In genomic region chr15:48877630-48878595, GRCh38 we compare ENCODE assay signal across 8 cellular contexts. TPM values are rescaled to one million over a fixed set of nuclear protein-coding genes. Genes with fewer than 3 reads are reported as not detected.
DNase-seq lines count a peak whose midpoint lies in the region; ATAC-seq and TF ChIP-seq lines count a peak whose summit lies in the region.

TSS of gene EID1 (plus strand) at chr15:48878134. CDS start at chr15:48878177, 43 bp downstream.

- in situ Hi-C loops in transverse colon (cut with MboI; ENCODE audit: low pct_ligation_motif_present in 1 of 4, low pct_unique_long_range_greater_than_20kb in 1 of 4, low sequenced_read_pairs in 3 of 4), result no loop called here

- peaks cover 6% of the 10 kb centered on the region for H3K4me1 ChIP-seq in cardiac muscle cell (ENCODE audit: low read depth)
- H3K4me1 ChIP-seq in trophoblast cell (ENCODE audit: control insufficient read depth in 1 of 2, insufficient read depth in 2 of 2, low read length in 2 of 2), result no peaks in the 10 kb centered on the region
- peaks cover 0 to 29% (median 11%) of the 10 kb centered on the region in 4 donors for H3K4me1 ChIP-seq in transverse colon

- peak within 1 kb of the TSS; percentile 81 for H4K8ac ChIP-seq in trophoblast cell (ENCODE audit: low read depth, low read length)

- peak within 1 kb of the TSS; percentile 65 for H3K27ac ChIP-seq in cardiac muscle cell
- peak within 1 kb of the TSS; percentile 31 for H3K27ac ChIP-seq in trophoblast cell (ENCODE audit: low read depth, low read length)
- peak within 1 kb of the TSS; percentile 88 to 94 (median 92) for H3K27ac ChIP-seq in transverse colon

- H3K79me2 ChIP-seq in trophoblast cell (ENCODE audit: control insufficient read depth, insufficient read depth, low read length, poor library complexity), result peaks cover 4% of the 10 kb centered on the region

- peaks cover 34% of the 10 kb centered on the region for H3K36me3 Mint-ChIP-seq in activated naive CD8-positive, alpha-beta T cell treated with anti-CD3 and anti-CD28 coated beads, Interleukin-2, amount 50 U/mL, for 24 hours (ENCODE audit: low read depth)

- peaks cover 10% of the 10 kb centered on the region for H3K27me3 Mint-ChIP-seq in activated naive CD8-positive, alpha-beta T cell treated with anti-CD3 and anti-CD28 coated beads, Interleukin-2, amount 50 U/mL, for 24 hours

- H3K4me1 Mint-ChIP-seq in activated naive CD8-positive, alpha-beta T cell treated with anti-CD3 and anti-CD28 coated beads, Interleukin-2, amount 50 U/mL, for 24 hours, result peaks cover 54% of the 10 kb centered on the region

- H2AFZ ChIP-seq in trophoblast cell (ENCODE audit: insufficient read depth, low read length, poor library complexity), result peak within 1 kb of the TSS; percentile 79

- no peak within 1 kb of the TSS for H2AK5ac ChIP-seq in trophoblast cell (ENCODE audit: low read length)

- no peaks in the 10 kb centered on the region for H3K36me3 ChIP-seq in cardiac muscle cell
- no peaks in the 10 kb centered on the region for H3K36me3 ChIP-seq in trophoblast cell (ENCODE audit: control insufficient read depth in 1 of 2, insufficient read depth in 2 of 2, low read length in 2 of 2)
- no peaks in the 10 kb centered on the region for H3K36me3 ChIP-seq in transverse colon

- peak within 1 kb of the TSS; percentile 97 for H3K4me3 Mint-ChIP-seq in activated naive CD8-positive, alpha-beta T cell treated with anti-CD3 and anti-CD28 coated beads, Interleukin-2, amount 50 U/mL, for 24 hours

- peak within 1 kb of the TSS; percentile 78 for H3K4me2 ChIP-seq in trophoblast cell (ENCODE audit: low read length)

- H3K9me3 Mint-ChIP-seq in activated naive CD8-positive, alpha-beta T cell treated with anti-CD3 and anti-CD28 coated beads, Interleukin-2, amount 50 U/mL, for 24 hours, result no peaks in the 10 kb centered on the region

- peaks cover 7% of the 10 kb centered on the region for H3K79me1 ChIP-seq in trophoblast cell (ENCODE audit: low read length)

- peak within 1 kb of the TSS; percentile 8 for H3K4ac ChIP-seq in trophoblast cell (ENCODE audit: low read depth, low read length)

- no CpG with 5 or more reads among the region's 58 CpGs for WGBS in trophoblast cell (ENCODE audit: extremely low coverage, insufficient coverage, insufficient read length)
- WGBS in transverse colon (ENCODE audit: low coverage in 1 of 2), 2 donors, result 0% methylated on average over 5 to 50 of the region's 58 CpGs

- no peak within 1 kb of the TSS for H2BK120ac ChIP-seq in trophoblast cell (ENCODE audit: insufficient read depth, low read length, poor library complexity)

- peak within 1 kb of the TSS; percentile 95 for H3K27ac Mint-ChIP-seq in activated naive CD8-positive, alpha-beta T cell treated with anti-CD3 and anti-CD28 coated beads, Interleukin-2, amount 50 U/mL, for 24 hours

- no peak within 1 kb of the TSS for H2BK5ac ChIP-seq in trophoblast cell (ENCODE audit: low read depth, low read length, poor library complexity)

- H3K14ac ChIP-seq in trophoblast cell (ENCODE audit: low read length), result peak within 1 kb of the TSS; percentile 40

- H3K27me3 ChIP-seq in cardiac muscle cell (peaks cover 24% of the 10 kb centered on the region), trophoblast cell (ENCODE audit: insufficient read depth, low read length) (no peaks in the 10 kb centered on the region), transverse colon (no peaks in the 10 kb centered on the region)

- H3K18ac ChIP-seq in trophoblast cell (ENCODE audit: low read length), result peak within 1 kb of the TSS; percentile 43

- no peaks in the 10 kb centered on the region for H3K9me3 ChIP-seq in cardiac muscle cell (ENCODE audit: low read depth)
- H3K9me3 ChIP-seq in trophoblast cell (ENCODE audit: insufficient read depth, low read depth, low read length), result no peaks in the 10 kb centered on the region
- no peaks in the 10 kb centered on the region for H3K9me3 ChIP-seq in transverse colon

- H3K23ac ChIP-seq in trophoblast cell (ENCODE audit: low read length), result no peak within 1 kb of the TSS

- H2BK12ac ChIP-seq in trophoblast cell (ENCODE audit: low read length), result no peak within 1 kb of the TSS

- H4K12ac ChIP-seq in trophoblast cell (ENCODE audit: low read depth, low read length), result peak within 1 kb of the TSS; percentile 78

- H3K4me3 ChIP-seq in GM12864 (ENCODE audit: low read depth, low read length), result peak within 1 kb of the TSS; percentile 92
- peak within 1 kb of the TSS; percentile 57 for H3K4me3 ChIP-seq in cardiac muscle cell
- H3K4me3 ChIP-seq in trophoblast cell (ENCODE audit: low read depth, low read length), result peak within 1 kb of the TSS; percentile 86
- H3K4me3 ChIP-seq in transverse colon, result peak within 1 kb of the TSS; percentile 55 to 96 (median 68)

- ATAC-seq in HG02759 (IDR thresholded peaks at IDR 0.05; ENCODE audit: unreplicated experiment), result peak; percentile 98
- ATAC-seq in activated naive CD8-positive, alpha-beta T cell treated with anti-CD3 and anti-CD28 coated beads, Interleukin-2, amount 50 U/mL, for 24 hours, result peak; percentile 93

- TF ChIP-seq CTCF in GM12864 (IDR thresholded peaks at IDR 0.05; ENCODE audit: low read depth, low read length, missing control alignments) (no peak), cardiac muscle cell (IDR thresholded peaks at IDR 0.05; ENCODE audit: low read depth, low read length) (no peak), transverse colon (IDR thresholded peaks at IDR 0.05) (peak in 1 of 5 experiments; percentile 8)

- H4K91ac ChIP-seq in trophoblast cell (ENCODE audit: low read depth, low read length), result peak within 1 kb of the TSS; percentile 22

- peak within 1 kb of the TSS; percentile 77 for H3K9ac ChIP-seq in trophoblast cell (ENCODE audit: low read length)

- no peak for TF ChIP-seq EP300 in transverse colon (IDR thresholded peaks at IDR 0.05; ENCODE audit: low read depth)

- intact Hi-C loops in transverse colon (cut with DNase I; ENCODE audit: low total_unique reads), result loop anchor here (10.0 kb wide), 1 partner anchor 87 kb away; the partner anchor contains the start of gene SHC4

- DNase-seq in GM12864 (ENCODE audit: low read depth), result peak; percentile 83
- peak; percentile 86 to 94 (median 90) for DNase-seq in NCI-H1417 (lab: John Stamatoyannopoulos, UW)
- DNase-seq in SW480 (ENCODE audit: low spot score), result peak; percentile 83
- DNase-seq in activated naive CD8-positive, alpha-beta T cell treated with anti-CD3 and anti-CD28 coated beads, Interleukin-2, amount 50 U/mL, for 24 hours, result peak; percentile 94
- DNase-seq in cardiac muscle cell (ENCODE audit: low read depth in 1 of 2, low spot score in 1 of 2), result peak; percentile 95 to 98
- peak; percentile 97 to 99 for DNase-seq in trophoblast cell
- peak; percentile 94 for DNase-seq in transverse colon

- peak; percentile 63 for TF ChIP-seq POLR2A in transverse colon (IDR thresholded peaks at IDR 0.05)

RNA-seq across cellular contexts. Expression of gene EID1, which starts in this region (rescaled TPM):
- total RNA-seq in cardiac muscle cell, result 355 and 409 TPM in 2 replicates
- polyA plus RNA-seq in cardiac muscle cell, result 361 and 422 TPM in 2 replicates
- 78.6 and 80.1 TPM in 2 replicates for polyA plus RNA-seq in trophoblast cell (2013)
- 100 to 1,000 TPM in 2 of 4 donors, 10 to 100 TPM in 2; 44.5 to 136 (median 101) TPM for total RNA-seq in transverse colon

Comparison
In these comparisons a context has a peak if more than half of its experiments do, and no peak if none do; other contexts are left out.
1. Peak in every context shown above with its lines: DNase-seq, ATAC-seq, H3K4me3 ChIP-seq and H3K27ac ChIP-seq.
2. H3K27ac ChIP-seq: peak in every context shown above with its lines; median percentile 92 in transverse colon; 65 in cardiac muscle cell; 31 in trophoblast cell.